ENCODE assay signal across 21 cellular contexts in the genomic region with DNA sequence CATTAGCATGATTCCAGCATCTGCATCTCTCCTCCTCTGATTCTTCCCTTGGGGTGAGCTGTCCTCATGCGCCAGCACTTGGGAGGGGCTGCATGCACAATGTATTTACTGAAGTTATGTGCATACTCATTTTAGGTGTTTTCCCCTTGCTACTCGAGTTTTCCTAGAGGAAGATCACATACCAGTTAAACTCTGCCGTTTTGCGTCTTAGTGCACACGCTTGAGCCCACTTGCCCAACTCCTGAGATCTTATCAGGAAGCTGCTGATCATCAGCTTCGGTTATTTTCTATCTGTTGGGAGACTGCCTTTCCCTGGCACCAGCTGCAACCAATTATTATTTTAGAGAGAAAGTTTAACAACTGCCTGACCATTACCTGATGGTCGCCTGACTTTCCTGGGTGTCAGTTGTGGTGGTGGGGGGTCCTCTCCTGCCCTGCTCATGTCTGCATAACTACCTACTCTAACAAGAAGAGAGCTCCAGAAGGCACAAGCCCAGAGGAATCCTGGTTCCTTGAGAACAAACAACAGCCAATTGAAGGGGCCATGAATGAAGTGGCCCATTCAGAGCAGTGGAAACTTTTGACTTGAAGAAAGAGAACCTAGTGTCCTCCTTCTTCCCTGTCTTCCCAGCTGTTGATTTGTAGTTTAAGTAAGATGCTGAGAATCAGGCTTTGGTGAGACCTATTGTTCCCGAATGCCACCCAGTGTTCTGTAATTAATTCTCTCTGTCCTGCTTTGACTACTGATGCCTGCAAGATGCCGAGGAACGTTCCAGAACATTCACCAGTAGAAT.
"Had no signal": no experiment of that assay in that cellular context is flagged by ENCODE, and none has a peak within 500 bp of the region (broad histone marks: within the 10 kb centered on the region; RNA-seq: fewer than 3 reads in every experiment).

No MANE protein-coding gene starts in this region.

- H3K9me3 Mint-ChIP-seq: activated T-cell treated with anti-CD3 and anti-CD28 coated beads, Interleukin-2, amount 50 U/mL, for 24 hours; activated T-helper 17 cell treated with anti-CD3 and anti-CD28 coated beads, Interleukin-2, amount 50 U/mL, for 72 hours; central memory CD8-positive, alpha-beta T cell had no signal

- H3K27me3 ChIP-seq: esophagus muscularis mucosa, gastrocnemius medialis had no signal

- H3K27ac Mint-ChIP-seq: activated T-cell treated with anti-CD3 and anti-CD28 coated beads, Interleukin-2, amount 50 U/mL, for 24 hours; activated T-helper 17 cell treated with anti-CD3 and anti-CD28 coated beads, Interleukin-2, amount 50 U/mL, for 72 hours; memory B cell; T-helper 2 cell treated with Interferon-gamma antibody and Interleukin-4, amounts not matched to agents 5 μg/mL and 100 μg/mL, for 36 hours had no signal

- DNase-seq: activated CD4-positive, alpha-beta T cell treated with anti-CD3 and anti-CD28 coated beads for 1 hour; activated CD4-positive, alpha-beta T cell treated with anti-CD3 and anti-CD28 coated beads, Interleukin-2, amount 50 U/mL, for 4 hours; activated CD8-positive, alpha-beta memory T cell treated with anti-CD3 and anti-CD28 coated beads for 24 hours; activated CD8-positive, alpha-beta memory T cell treated with anti-CD3 and anti-CD28 coated beads, Interleukin-2, amount 50 U/mL, for 4 hours; activated T-cell treated with anti-CD3 and anti-CD28 coated beads, Interleukin-2, amount 50 U/mL, for 24 hours; gastrocnemius medialis; hypothalamus; left cardiac atrium; naive B cell; spleen; stimulated activated CD4-positive, alpha-beta T cell treated with anti-CD3 and anti-CD28 coated beads, Interleukin-4, amount 100 ng/mL, for 1 hour; substantia nigra; tibial artery; WERI-Rb-1 had no signal

- H3K4me1 ChIP-seq: gastrocnemius medialis, prostate gland, tibial artery had no signal

- H3K27me3 Mint-ChIP-seq: activated T-cell treated with anti-CD3 and anti-CD28 coated beads, Interleukin-2, amount 50 U/mL, for 24 hours; activated T-helper 17 cell treated with anti-CD3 and anti-CD28 coated beads, Interleukin-2, amount 50 U/mL, for 72 hours had no signal

- H3K9me3 ChIP-seq: esophagus muscularis mucosa, gastrocnemius medialis, prostate gland had no signal

- H3K4me3 Mint-ChIP-seq: activated T-cell treated with anti-CD3 and anti-CD28 coated beads, Interleukin-2, amount 50 U/mL, for 24 hours; activated T-helper 17 cell treated with anti-CD3 and anti-CD28 coated beads, Interleukin-2, amount 50 U/mL, for 72 hours; central memory CD8-positive, alpha-beta T cell; memory B cell; naive B cell; neural crest cell; T-helper 2 cell treated with Interferon-gamma antibody and Interleukin-4, amounts not matched to agents 5 μg/mL and 100 μg/mL, for 36 hours had no signal

- H3K36me3 ChIP-seq: esophagus muscularis mucosa, gastrocnemius medialis, prostate gland, spleen, tibial artery, WERI-Rb-1 had no signal

- ATAC-seq: activated T-helper 17 cell treated with anti-CD3 and anti-CD28 coated beads, Interleukin-2, amount 50 U/mL, for 72 hours; gastrocnemius medialis; left cardiac atrium had no signal

- H3K4me3 ChIP-seq: esophagus muscularis mucosa, gastrocnemius medialis, prostate gland, spleen, tibial artery had no signal

- H3K27ac ChIP-seq: esophagus muscularis mucosa, gastrocnemius medialis, prostate gland, spleen, tibial artery, WERI-Rb-1 had no signal

- H3K4me1 Mint-ChIP-seq: central memory CD8-positive, alpha-beta T cell; memory B cell had no signal
